8 cellular contexts compared by ENCODE assay signal in genomic region chr19:57813919-57814504, GRCh38. TPM values are rescaled to one million over a fixed set of nuclear protein-coding genes. Genes with fewer than 3 reads are reported as not detected.
DNase-seq lines count a peak whose midpoint lies in the region; ATAC-seq, FAIRE-seq and TF ChIP-seq lines count a peak whose summit lies in the region.

No MANE protein-coding gene starts in this region.

- peak overlapping the region; percentile 88 for H3K27ac Mint-ChIP-seq in activated CD8-positive, alpha-beta memory T cell treated with anti-CD3 and anti-CD28 coated beads, Interleukin-2, amount 10 ng/mL, durations not matched to agents 7 days and 5 days

- TF ChIP-seq RAD21 in GM12878 (IDR thresholded peaks at IDR 0.05; ENCODE audit: insufficient read depth, low read depth, low read length) (no peak), liver (IDR thresholded peaks at IDR 0.05) (no peak)

- H4K20me1 ChIP-seq in GM12878 (ENCODE audit: control insufficient read depth, insufficient read depth), result no peaks in the 10 kb centered on the region

- H3K36me3 Mint-ChIP-seq in activated CD8-positive, alpha-beta memory T cell treated with anti-CD3 and anti-CD28 coated beads, Interleukin-2, amount 10 ng/mL, durations not matched to agents 7 days and 5 days, result peaks cover 30% of the 10 kb centered on the region

- TF ChIP-seq CTCF in GM12878 (IDR thresholded peaks at IDR 0.05 in 2 of 3, conservative IDR thresholded peaks at IDR 0.05 in 1 of 3; ENCODE audit: control insufficient read depth in 2 of 3, extremely low read depth in 1 of 3, insufficient read depth in 1 of 3, low read depth in 3 of 3, low read length in 3 of 3), result no peak
- no peak for TF ChIP-seq CTCF in liver (IDR thresholded peaks at IDR 0.05; ENCODE audit: low read depth, low read length, missing input control)
- TF ChIP-seq CTCF in transverse colon (IDR thresholded peaks at IDR 0.05), result no peak

- H3K9me3 ChIP-seq in GM12878 (replicated peaks; ENCODE audit: control insufficient read depth, insufficient read depth, low read length), result no peaks in the 10 kb centered on the region
- H3K9me3 ChIP-seq in liver (ENCODE audit: control insufficient read depth in 4 of 4, low read length in 3 of 4), result no peaks in the 10 kb centered on the region
- no peaks in the 10 kb centered on the region for H3K9me3 ChIP-seq in transverse colon

- H3K4me3 Mint-ChIP-seq in activated CD8-positive, alpha-beta memory T cell treated with anti-CD3 and anti-CD28 coated beads, Interleukin-2, amount 10 ng/mL, durations not matched to agents 7 days and 5 days, result peak overlapping the region; percentile 90

- peak overlapping the region; percentile 93 for H3K4me3 ChIP-seq in GM12878
- H3K4me3 ChIP-seq in liver (ENCODE audit: low read depth in 1 of 3, low read length in 3 of 3), result peak overlapping the region; percentile 63 to 86 (median 85)
- peak overlapping the region; percentile 53 to 72 (median 70) for H3K4me3 ChIP-seq in transverse colon

- POLR2A ChIA-PET in GM12878 (lab: Charles Lee), result interaction anchor here (1.2 kb wide), 1 partner anchor 10 kb away, joined by 4 read pairs; no protein-coding TSS in a partner anchor

- RAD21 ChIA-PET in GM12878 (lab: Charles Lee; ENCODE audit: unreplicated experiment), result no interaction called here

- SMC1A ChIA-PET in GM12878 (lab: Charles Lee; ENCODE audit: uncharacterized antibody, unreplicated experiment), result no interaction called here

- intact Hi-C loops in GM12878 (cut with micrococcal nuclease; ENCODE audit: unreplicated experiment), result no loop called here
- intact Hi-C loops in transverse colon (cut with DNase I; ENCODE audit: low total_unique reads), result no loop called here

- BruUV-seq in GM12878 (replicated peaks; lab: Mats Ljungman, UMichigan), result TSS peak; percentile 80

- TF ChIP-seq POLR2A in GM12878 (IDR thresholded peaks at IDR 0.05; ENCODE audit: low read depth, low read length), result no peak
- no peak for TF ChIP-seq POLR2A in transverse colon (IDR thresholded peaks at IDR 0.05)

- H2AFZ ChIP-seq in GM12878 (ENCODE audit: control insufficient read depth, low read depth, low read length), result peak overlapping the region; percentile 88

- no peaks in the 10 kb centered on the region for H3K27me3 ChIP-seq in GM12878 (replicated peaks in 1 of 2; ENCODE audit: control insufficient read depth in 2 of 2, insufficient read depth in 2 of 2, low read length in 1 of 2)
- no peaks in the 10 kb centered on the region for H3K27me3 ChIP-seq in liver (ENCODE audit: control insufficient read depth in 4 of 4, insufficient read depth in 4 of 4, low read length in 3 of 4)
- no peaks in the 10 kb centered on the region for H3K27me3 ChIP-seq in transverse colon

- peaks cover 38% of the 10 kb centered on the region for H3K4me1 Mint-ChIP-seq in activated CD8-positive, alpha-beta memory T cell treated with anti-CD3 and anti-CD28 coated beads, Interleukin-2, amount 10 ng/mL, durations not matched to agents 7 days and 5 days

- 29% methylated on average over 13 of the region's 13 CpGs for WGBS in GM12878 (ENCODE audit: insufficient coverage, insufficient replicate concordance, low lambda C conversion rate, missing lambda C conversion rate)
- whole genome bisulfite sequencing in liver, result 16% methylated on average over 13 of the region's 13 CpGs
- WGBS in transverse colon (ENCODE audit: low coverage in 1 of 2), 2 donors, result 8 to 21% methylated on average over 2 to 13 of the region's 13 CpGs

- no peaks in the 10 kb centered on the region for H3K9me3 Mint-ChIP-seq in activated CD8-positive, alpha-beta memory T cell treated with anti-CD3 and anti-CD28 coated beads, Interleukin-2, amount 10 ng/mL, durations not matched to agents 7 days and 5 days (ENCODE audit: low read depth)

- CTCF ChIA-PET in activated CD8-positive, alpha-beta memory T cell treated with anti-CD3 and anti-CD28 coated beads, Interleukin-2, amount 10 ng/mL, durations not matched to agents 7 days and 5 days (lab: Charles Lee), result no interaction called here
- CTCF ChIA-PET in GM12878 (lab: Yijun Ruan, JAX), result interaction anchor here (0.6 to 0.9 kb wide), 2 partner anchors 10 to 12 kb away, joined by 3 read pairs; no protein-coding TSS in a partner anchor

- H3K9ac ChIP-seq in GM12878 (ENCODE audit: control insufficient read depth, insufficient read depth, low read length) (peak overlapping the region; percentile 92), liver (ENCODE audit: low read depth in 1 of 2, low read length in 2 of 2) (peak overlapping the region; percentile 70 to 95)

- H3K4me1 ChIP-seq in GM12878 (ENCODE audit: control insufficient read depth, insufficient read depth, low read length), result peaks cover 8% of the 10 kb centered on the region
- H3K4me1 ChIP-seq in liver (ENCODE audit: control insufficient read depth in 4 of 4, insufficient read depth in 4 of 4, low read length in 3 of 4), result peaks cover 2 to 27% (median 8%) of the 10 kb centered on the region in 4 donors
- peaks cover 4 to 43% (median 28%) of the 10 kb centered on the region in 4 donors for H3K4me1 ChIP-seq in transverse colon

- FAIRE-seq in GM12878 (lab: Jason Lieb, UNC), result no peak

- TF ChIP-seq EP300 in GM12878 (IDR thresholded peaks at IDR 0.05; ENCODE audit: borderline replicate concordance in 1 of 2, control insufficient read depth in 1 of 2, low read depth in 2 of 2, low read length in 2 of 2), result no peak
- no peak for TF ChIP-seq EP300 in transverse colon (IDR thresholded peaks at IDR 0.05; ENCODE audit: low read depth)

- H3K27ac ChIP-seq in GM12878 (ENCODE audit: control insufficient read depth, insufficient read depth) (peak overlapping the region; percentile 82), liver (ENCODE audit: low read depth in 1 of 2, low read length in 2 of 2) (peak overlapping the region; percentile 67 to 82), transverse colon (peak overlapping the region; percentile 83 to 88 (median 86))

- H3K27me3 Mint-ChIP-seq in activated CD8-positive, alpha-beta memory T cell treated with anti-CD3 and anti-CD28 coated beads, Interleukin-2, amount 10 ng/mL, durations not matched to agents 7 days and 5 days, result no peaks in the 10 kb centered on the region

- in situ Hi-C loops in GM12878 (cut with MboI), result loop anchor here (25.0 kb wide), 1 partner anchor 1677 kb away; the partner anchor contains the start of gene ZNF444
- in situ Hi-C loops in transverse colon (cut with MboI; ENCODE audit: low pct_ligation_motif_present in 1 of 4, low pct_unique_long_range_greater_than_20kb in 1 of 4, low sequenced_read_pairs in 3 of 4), result no loop called here

- peak overlapping the region; percentile 98 for H3K4me2 ChIP-seq in GM12878 (ENCODE audit: control insufficient read depth, insufficient read depth)

- no peak for DNase-seq in activated CD8-positive, alpha-beta memory T cell treated with anti-CD3 and anti-CD28 coated beads, Interleukin-2, amount 10 ng/mL, durations not matched to agents 7 days and 5 days
- DNase-seq in activated CD8-positive, alpha-beta memory T cell treated with anti-CD3 and anti-CD28 coated beads, Interleukin-2, amount 50 U/mL, for 48 hours, result no peak
- DNase-seq in GM12878 (ENCODE audit: low read depth, low spot score) (no peak), transverse colon (peak; percentile 50), AG08395 (ENCODE audit: low spot score) (no peak)

- H3K36me3 ChIP-seq in GM12878 (ENCODE audit: control insufficient read depth in 2 of 2, insufficient read depth in 2 of 2, low read length in 1 of 2) (peaks cover 0 to 3% of the 10 kb centered on the region in 2 experiments; a peak in 2 of 4 replicates), liver (ENCODE audit: control insufficient read depth in 4 of 4, insufficient read depth in 3 of 4, low read depth in 1 of 4, low read length in 3 of 4) (peaks cover 0 to 11% (median 7%) of the 10 kb centered on the region in 4 donors), transverse colon (peaks cover 0 to 16% (median 3%) of the 10 kb centered on the region in 4 donors)

- no peak for ATAC-seq in activated CD8-positive, alpha-beta memory T cell treated with anti-CD3 and anti-CD28 coated beads, Interleukin-2, amount 10 ng/mL, durations not matched to agents 7 days and 5 days
- no peak for ATAC-seq in GM12878
- no peak for ATAC-seq in HG02623 (IDR thresholded peaks at IDR 0.05; ENCODE audit: unreplicated experiment)
- ATAC-seq in HG03520 (IDR thresholded peaks at IDR 0.05; ENCODE audit: unreplicated experiment), result no peak

- H3K79me2 ChIP-seq in GM12878 (ENCODE audit: control insufficient read depth, insufficient read depth, low read length), result peaks cover 17% of the 10 kb centered on the region

RNA-seq across cellular contexts. Expression of gene ZNF552, which starts 0.7 kb away (rescaled TPM):
- total RNA-seq in activated CD8-positive, alpha-beta memory T cell treated with anti-CD3 and anti-CD28 coated beads, Interleukin-2, amount 10 ng/mL, durations not matched to agents 7 days and 5 days, result 10 to 100 TPM in 1 of 2 experiments, 1 to 10 TPM in 1; 9.7 to 11.1 TPM
- total RNA-seq in GM12878 (2013; cell fraction: nucleolus; rRNA removed), result 43.5 and 52.8 TPM in 2 replicates
- total RNA-seq in GM12878 (2014; rRNA removed), result 9.9 and 12.4 TPM in 2 replicates
- total RNA-seq in GM12878 (2014; rRNA removed; fragmentation: Illumina TruSeq; extraction: Trizol), result 13.3 and 14.8 TPM in 2 replicates
- 6.3 and 7.7 TPM in 2 replicates for total RNA-seq in GM12878 (2021)
- 6.4 TPM for polyA plus RNA-seq in GM12878 (2011; ENCODE audit: low read depth)
- 8.8 and 9.9 TPM in 2 replicates for polyA plus RNA-seq in GM12878 (2011; rRNA removed)
- 6.9 and 9.1 TPM in 2 replicates for polyA plus RNA-seq in GM12878 (2011; cell fraction: cytosol; rRNA removed)
- polyA plus RNA-seq in GM12878 (2011; cell fraction: nucleus; rRNA removed), result 10.2 and 13.3 TPM in 2 replicates
- polyA plus RNA-seq in GM12878 (2012), result 7.5 and 7.7 TPM in 2 replicates
- 10.8 and 10.9 TPM in 2 replicates for polyA plus RNA-seq in GM12878 (2014; fragmentation: Illumina TruSeq; extraction: Trizol)
- polyA plus RNA-seq in GM12878 (2014; fragmentation: Nextera tagmentation; extraction: Ambion mirVana), result 1 to 10 TPM; 3.6 to 5.4 TPM
- 7.1 and 7.5 TPM in 2 replicates for polyA plus RNA-seq in GM12878 (2014; rRNA removed)
- 1 to 10 TPM; 6.0 to 8.2 TPM for polyA plus RNA-seq in GM12878 (2016; fragmentation: Nextera tagmentation; extraction: Ambion mirVana)
- polyA minus RNA-seq in GM12878 (2011; rRNA and poly(A)+ RNA removed), result 18.8 and 24.6 TPM in 2 replicates
- 4.9 and 6.5 TPM in 2 replicates for polyA minus RNA-seq in GM12878 (2011; cell fraction: cytosol; rRNA and poly(A)+ RNA removed)
- 12.8 and 27.7 TPM in 2 replicates for polyA minus RNA-seq in GM12878 (2011; cell fraction: nucleus; rRNA and poly(A)+ RNA removed)
- total RNA-seq in liver, result 10 to 100 TPM in 1 of 2 donors, 1 to 10 TPM in 1; 5.4 to 16.1 TPM
- polyA plus RNA-seq in liver, result 1 to 10 TPM; 3.1 to 5.5 TPM
- 100 to 1,000 TPM in 1 of 4 donors, 10 to 100 TPM in 3; 41.2 to 145 (median 68.8) TPM for total RNA-seq in transverse colon

RNA-seq across cellular contexts. Expression of gene ZNF587B, which starts 16.1 kb away (rescaled TPM):
- 10 to 100 TPM; 14.6 to 19.3 TPM for total RNA-seq in activated CD8-positive, alpha-beta memory T cell treated with anti-CD3 and anti-CD28 coated beads, Interleukin-2, amount 10 ng/mL, durations not matched to agents 7 days and 5 days
- 93.7 and 97.3 TPM in 2 replicates for total RNA-seq in GM12878 (2013; cell fraction: nucleolus; rRNA removed)
- total RNA-seq in GM12878 (2014; rRNA removed) (25.6 and 26.0 TPM in 2 replicates), GM12878 (2014; rRNA removed; fragmentation: Illumina TruSeq; extraction: Trizol) (33.3 and 33.9 TPM in 2 replicates), GM12878 (2021) (22.5 and 24.7 TPM in 2 replicates), liver (10 to 100 TPM; 10.2 to 30.2 TPM), transverse colon (10 to 100 TPM; 16.1 to 34.4 (median 22.0) TPM)
- polyA plus RNA-seq in GM12878 (2011; ENCODE audit: low read depth), result 23.9 TPM
- polyA plus RNA-seq in GM12878 (2011; rRNA removed) (15.9 and 19.5 TPM in 2 replicates), GM12878 (2014; fragmentation: Illumina TruSeq; extraction: Trizol) (13.1 and 13.3 TPM in 2 replicates), GM12878 (2014; fragmentation: Nextera tagmentation; extraction: Ambion mirVana) (1 to 10 TPM; 4.1 to 5.5 TPM), GM12878 (2014; rRNA removed) (10.7 and 12.7 TPM in 2 replicates), GM12878 (2016; fragmentation: Nextera tagmentation; extraction: Ambion mirVana) (10 to 100 TPM; 14.5 to 17.7 TPM), liver (1 to 10 TPM; 3.0 to 3.6 TPM)
- polyA plus RNA-seq in GM12878 (2011; cell fraction: cytosol; rRNA removed), result 8.5 and 8.9 TPM in 2 replicates
- 15.5 and 18.9 TPM in 2 replicates for polyA plus RNA-seq in GM12878 (2011; cell fraction: nucleus; rRNA removed)
- 9.5 and 20.1 TPM in 2 replicates for polyA plus RNA-seq in GM12878 (2012)
- 31.2 and 38.5 TPM in 2 replicates for polyA minus RNA-seq in GM12878 (2011; rRNA and poly(A)+ RNA removed)
- 14.4 and 15.3 TPM in 2 replicates for polyA minus RNA-seq in GM12878 (2011; cell fraction: cytosol; rRNA and poly(A)+ RNA removed)
- polyA minus RNA-seq in GM12878 (2011; cell fraction: nucleus; rRNA and poly(A)+ RNA removed), result 9.1 and 16.3 TPM in 2 replicates

RNA-seq across cellular contexts. Expression of gene ZNF587, which starts 35.6 kb away (rescaled TPM):
- total RNA-seq in activated CD8-positive, alpha-beta memory T cell treated with anti-CD3 and anti-CD28 coated beads, Interleukin-2, amount 10 ng/mL, durations not matched to agents 7 days and 5 days, result 10 to 100 TPM; 30.8 to 41.2 TPM
- total RNA-seq in GM12878 (2013; cell fraction: nucleolus; rRNA removed), result 91.3 and 96.6 TPM in 2 replicates
- total RNA-seq in GM12878 (2014; rRNA removed), result 13.1 and 15.2 TPM in 2 replicates
- total RNA-seq in GM12878 (2014; rRNA removed; fragmentation: Illumina TruSeq; extraction: Trizol), result 23.4 and 23.8 TPM in 2 replicates
- 20.2 and 27.8 TPM in 2 replicates for total RNA-seq in GM12878 (2021)
- 10.1 TPM for polyA plus RNA-seq in GM12878 (2011; ENCODE audit: low read depth)
- 20.1 and 22.2 TPM in 2 replicates for polyA plus RNA-seq in GM12878 (2011; rRNA removed)
- polyA plus RNA-seq in GM12878 (2011; cell fraction: cytosol; rRNA removed), result 14.4 and 16.8 TPM in 2 replicates
- polyA plus RNA-seq in GM12878 (2011; cell fraction: nucleus; rRNA removed), result 26.2 and 31.1 TPM in 2 replicates
- polyA plus RNA-seq in GM12878 (2012), result 11.8 and 13.2 TPM in 2 replicates
- polyA plus RNA-seq in GM12878 (2014; fragmentation: Illumina TruSeq; extraction: Trizol), result 16.4 and 17.7 TPM in 2 replicates
- 1 to 10 TPM; 1.9 to 2.6 TPM for polyA plus RNA-seq in GM12878 (2014; fragmentation: Nextera tagmentation; extraction: Ambion mirVana)
- polyA plus RNA-seq in GM12878 (2014; rRNA removed), result 14.0 and 15.0 TPM in 2 replicates
- polyA plus RNA-seq in GM12878 (2016; fragmentation: Nextera tagmentation; extraction: Ambion mirVana), result 1 to 10 TPM; 6.7 to 8.5 TPM
- polyA minus RNA-seq in GM12878 (2011; rRNA and poly(A)+ RNA removed), result 17.7 and 28.5 TPM in 2 replicates
- 16.3 and 22.0 TPM in 2 replicates for polyA minus RNA-seq in GM12878 (2011; cell fraction: cytosol; rRNA and poly(A)+ RNA removed)
- polyA minus RNA-seq in GM12878 (2011; cell fraction: nucleus; rRNA and poly(A)+ RNA removed), result 10.5 and 13.7 TPM in 2 replicates
- 10 to 100 TPM; 15.6 to 27.8 TPM for total RNA-seq in liver
- 1 to 10 TPM; 2.7 to 2.8 TPM for polyA plus RNA-seq in liver
- total RNA-seq in transverse colon, result 10 to 100 TPM; 22.4 to 61.0 (median 44.8) TPM

RNA-seq across cellular contexts. Expression of gene ZNF586, which starts 44.5 kb away (rescaled TPM):
- total RNA-seq in activated CD8-positive, alpha-beta memory T cell treated with anti-CD3 and anti-CD28 coated beads, Interleukin-2, amount 10 ng/mL, durations not matched to agents 7 days and 5 days, result 10 to 100 TPM; 20.4 to 23.0 TPM
- total RNA-seq in GM12878 (2013; cell fraction: nucleolus; rRNA removed), result 96.7 and 98.5 TPM in 2 replicates
- total RNA-seq in GM12878 (2014; rRNA removed) (20.6 and 24.2 TPM in 2 replicates), GM12878 (2014; rRNA removed; fragmentation: Illumina TruSeq; extraction: Trizol) (22.6 and 24.2 TPM in 2 replicates), GM12878 (2021) (16.5 and 19.7 TPM in 2 replicates), liver (10 to 100 TPM; 10.4 to 11.8 TPM), transverse colon (10 to 100 TPM; 20.8 to 79.2 (median 27.3) TPM)
- polyA plus RNA-seq in GM12878 (2011; ENCODE audit: low read depth), result 13.3 TPM
- polyA plus RNA-seq in GM12878 (2011; rRNA removed) (18.4 and 25.4 TPM in 2 replicates), GM12878 (2014; fragmentation: Illumina TruSeq; extraction: Trizol) (16.3 and 18.7 TPM in 2 replicates), GM12878 (2014; fragmentation: Nextera tagmentation; extraction: Ambion mirVana) (1 to 10 TPM; 3.9 to 5.7 TPM), GM12878 (2014; rRNA removed) (13.2 and 13.8 TPM in 2 replicates), GM12878 (2016; fragmentation: Nextera tagmentation; extraction: Ambion mirVana) (10 to 100 TPM; 13.6 to 13.8 TPM), liver (1 to 10 TPM; 2.3 to 3.1 TPM)
- polyA plus RNA-seq in GM12878 (2011; cell fraction: cytosol; rRNA removed), result 12.3 and 16.2 TPM in 2 replicates
- polyA plus RNA-seq in GM12878 (2011; cell fraction: nucleus; rRNA removed), result 15.6 and 15.7 TPM in 2 replicates
- polyA plus RNA-seq in GM12878 (2012), result 14.5 and 16.1 TPM in 2 replicates
- 26.3 and 27.6 TPM in 2 replicates for polyA minus RNA-seq in GM12878 (2011; rRNA and poly(A)+ RNA removed)
- polyA minus RNA-seq in GM12878 (2011; cell fraction: cytosol; rRNA and poly(A)+ RNA removed), result 13.1 and 14.5 TPM in 2 replicates
- 17.0 and 25.0 TPM in 2 replicates for polyA minus RNA-seq in GM12878 (2011; cell fraction: nucleus; rRNA and poly(A)+ RNA removed)
